ENCODE assay signal across 25 cellular contexts in genomic region chr10:133294189-133294588, GRCh38. TPM values are rescaled to one million over a fixed set of nuclear protein-coding genes. Genes with fewer than 3 reads are reported as not detected.
A peak's percentile ranks its signal among the peaks of the same experiment; 100 is the strongest.
DNase-seq lines count a peak whose midpoint lies in the region; ATAC-seq, FAIRE-seq and TF ChIP-seq lines count a peak whose summit lies in the region.
"Had no signal": no experiment of that assay in that cellular context is flagged by ENCODE, and none has a peak within 500 bp of the region (broad histone marks: within the 10 kb centered on the region; RNA-seq: fewer than 3 reads in every experiment).

No MANE protein-coding gene starts in this region.

- H3K4me1 ChIP-seq in right lobe of liver (no peaks in the 10 kb centered on the region), HepG2 (ENCODE audit: insufficient read depth, low read length) (no peaks in the 10 kb centered on the region), upper lobe of right lung (no peaks in the 10 kb centered on the region)
- H3K4me1 ChIP-seq: transverse colon had no signal

- TF ChIP-seq RAD21 in HepG2 (CRISPR knock-in tag; IDR thresholded peaks at IDR 0.05) = no peak

- H3K36me3 ChIP-seq in right lobe of liver (peaks cover 6 to 84% (median 46%) of the 10 kb centered on the region in 4 donors), HepG2 (replicated peaks in 1 of 2; ENCODE audit: control insufficient read depth in 1 of 2, insufficient read depth in 2 of 2, low read length in 2 of 2) (peaks cover 36 to 62% of the 10 kb centered on the region in 2 experiments), upper lobe of right lung (peaks cover 86% of the 10 kb centered on the region)

- POLR2A ChIA-PET in HepG2 (lab: Yijun Ruan, JAX) = no interaction called here

- FAIRE-seq in HepG2 (lab: Jason Lieb, UNC) = no peak
- FAIRE-seq: A549, astrocyte, G401.6 had no signal

- no peak overlapping the region for H2AFZ ChIP-seq in HepG2 (ENCODE audit: low read length)

- ATAC-seq in right lobe of liver (peak in 1 of 4 donors; percentile 56), HepG2 (no peak), left colon (peak; percentile 6), upper lobe of right lung (peak; percentile 61)
- ATAC-seq: activated CD8-positive, alpha-beta T cell treated with anti-CD3 and anti-CD28 coated beads, Interleukin-2, amount 10 ng/mL, durations not matched to agents 7 days and 5 days; effector memory CD8-positive, alpha-beta T cell; WTC11 had no signal

- TF ChIP-seq EP300 in HepG2 (IDR thresholded peaks at IDR 0.05; ENCODE audit: low read depth in 2 of 2, low read length in 2 of 2) = no peak
- no peak for TF ChIP-seq EP300 in HepG2 (CRISPR knock-in tag; IDR thresholded peaks at IDR 0.05; ENCODE audit: borderline replicate concordance)

- no peak overlapping the region for H3K9ac ChIP-seq in HepG2 (ENCODE audit: insufficient read depth, low read depth, low read length)

- 63% methylated on average over 7 of the region's 15 CpGs for WGBS in right lobe of liver (ENCODE audit: insufficient coverage, low coverage, low lambda C conversion rate, missing lambda C conversion rate)
- WGBS in HepG2 (ENCODE audit: low lambda C conversion rate) = 97% methylated on average over 9 of the region's 15 CpGs

- H3K4me3 ChIP-seq in right lobe of liver = no peak overlapping the region
- H3K4me3 ChIP-seq in HepG2 (replicated peaks in 1 of 3; ENCODE audit: insufficient read depth in 1 of 3, low read depth in 2 of 3, low read length in 3 of 3) = no peak overlapping the region
- no peak overlapping the region for H3K4me3 ChIP-seq in upper lobe of right lung
- H3K4me3 ChIP-seq: A549, heart right ventricle, SJSA1, transverse colon had no signal

- TF ChIP-seq CTCF in right lobe of liver (IDR thresholded peaks at IDR 0.05) = no peak
- no peak for TF ChIP-seq CTCF in HepG2 (CRISPR knock-in tag; IDR thresholded peaks at IDR 0.05)
- no peak for TF ChIP-seq CTCF in upper lobe of right lung (IDR thresholded peaks at IDR 0.05)

- no peaks in the 10 kb centered on the region for H3K9me3 ChIP-seq in right lobe of liver
- H3K9me3 ChIP-seq in HepG2 (ENCODE audit: low read length) = no peaks in the 10 kb centered on the region
- no peaks in the 10 kb centered on the region for H3K9me3 ChIP-seq in upper lobe of right lung
- H3K9me3 ChIP-seq: A549, heart right ventricle, SJSA1, transverse colon had no signal

- no peak overlapping the region for H3K4me2 ChIP-seq in HepG2 (ENCODE audit: low read depth, low read length)
- H3K4me2 ChIP-seq: A549 had no signal

- H3K27ac ChIP-seq in right lobe of liver = no peak overlapping the region
- H3K27ac ChIP-seq in HepG2 (ENCODE audit: extremely low read length, insufficient read depth, low read length) = no peak overlapping the region
- no peak overlapping the region for H3K27ac ChIP-seq in upper lobe of right lung
- H3K27ac ChIP-seq: A549, C4-2B, SJSA1, transverse colon had no signal

- CTCF ChIA-PET in HepG2 (lab: Yijun Ruan, JAX; ENCODE audit: low intra/inter-chr PET ratio, low total read pairs) = no interaction called here

- H4K20me1 ChIP-seq in HepG2 (ENCODE audit: insufficient read depth, low read length) = no peaks in the 10 kb centered on the region

- peak; percentile 18 for TF ChIP-seq POLR2A in right lobe of liver (IDR thresholded peaks at IDR 0.05)
- no peak for TF ChIP-seq POLR2A in HepG2 (IDR thresholded peaks at IDR 0.05; ENCODE audit: insufficient read depth in 1 of 2, low read depth in 2 of 2, low read length in 2 of 2)

- in situ Hi-C loops in HepG2 (cut with HindIII; ENCODE audit: extremely low pct_ligation_motif_present, low pct_unique_long_range_greater_than_20kb) = no loop called here

- intact Hi-C loops in right lobe of liver (cut with DNase I) = no loop called here
- intact Hi-C loops in HepG2 (cut with micrococcal nuclease; ENCODE audit: unreplicated experiment) = no loop called here
- intact Hi-C loops in left colon (cut with DNase I, micrococcal nuclease) = no loop called here
- intact Hi-C loops in upper lobe of right lung (cut with DNase I) = no loop called here

- no peaks in the 10 kb centered on the region for H3K27me3 ChIP-seq in right lobe of liver
- H3K27me3 ChIP-seq in HepG2 (ENCODE audit: control insufficient read depth in 1 of 2, insufficient read depth in 2 of 2, low read length in 2 of 2) = no peaks in the 10 kb centered on the region
- no peaks in the 10 kb centered on the region for H3K27me3 ChIP-seq in upper lobe of right lung
- H3K27me3 ChIP-seq: heart right ventricle, SJSA1, transverse colon had no signal

- DNase-seq in right lobe of liver (no peak), HepG2 (ENCODE audit: low spot score) (no peak), left colon (no peak), upper lobe of right lung (no peak), OCI-M2 (lab: John Stamatoyannopoulos, UW; ENCODE audit: unreplicated experiment) (no peak), middle frontal gyrus (ENCODE audit: extremely low spot score, low spot score) (no peak)
- DNase-seq: activated CD8-positive, alpha-beta T cell treated with anti-CD3 and anti-CD28 coated beads, Interleukin-2, amount 10 ng/mL, durations not matched to agents 7 days and 5 days; activated T-cell treated with anti-CD3 and anti-CD28 coated beads, Interleukin-2, amount 50 U/mL, for 48 hours; cerebellar nuclear complex; DMS 273 treated with DMSO at 0.1 percent for 48 hours; effector memory CD8-positive, alpha-beta T cell; heart right ventricle; NCI-H1092; NCI-H524 treated with DMSO at 0.1 percent for 48 hours; stimulated activated naive CD4-positive, alpha-beta T cell; T-helper 2 cell; transverse colon had no signal

- no peaks in the 10 kb centered on the region for H3K79me2 ChIP-seq in HepG2 (ENCODE audit: insufficient read depth, low read length)

- no TSS peak for BruUV-seq in HepG2 (replicated peaks; lab: Mats Ljungman, UMichigan)

RNA-seq across cellular contexts. Expression of gene TUBGCP2, which starts 14.5 kb away (rescaled TPM):
- total RNA-seq in right lobe of liver (10 to 100 TPM; 19.6 to 30.0 (median 25.6) TPM), HepG2 (2016; rRNA removed; fragmentation: Illumina TruSeq; extraction: Trizol) (34.5 and 44.1 TPM in 2 replicates), left colon (10 to 100 TPM; 53.8 to 53.9 TPM), upper lobe of right lung (44.6 TPM)
- total RNA-seq in HepG2 (2016; cell fraction: cytosol; rRNA removed; fragmentation: Illumina TruSeq; extraction: Trizol; ENCODE audit: low read depth) = 7.2 and 8.9 TPM in 2 replicates
- total RNA-seq in HepG2 (2016; cell fraction: insoluble cytoplasmic fraction; rRNA removed; fragmentation: Illumina TruSeq; extraction: Trizol) = 37.9 and 41.1 TPM in 2 replicates
- total RNA-seq in HepG2 (2016; cell fraction: membrane; rRNA removed; fragmentation: Illumina TruSeq; extraction: Trizol) = 17.0 and 24.0 TPM in 2 replicates
- 16.5 and 20.7 TPM in 2 replicates for total RNA-seq in HepG2 (2016; cell fraction: nucleus; rRNA removed; fragmentation: Illumina TruSeq; extraction: Trizol)
- polyA plus RNA-seq in HepG2 (2011; rRNA removed) = 21.3 and 22.6 TPM in 2 replicates
- 14.3 and 19.4 TPM in 2 replicates for polyA plus RNA-seq in HepG2 (2011; cell fraction: cytosol; rRNA removed)
- polyA plus RNA-seq in HepG2 (2011; cell fraction: nucleus; rRNA removed) = 51.6 and 62.8 TPM in 2 replicates
- 17.9 and 24.1 TPM in 2 replicates for polyA plus RNA-seq in HepG2 (2012)
- 4.7 and 4.8 TPM in 2 replicates for polyA plus RNA-seq in HepG2 (2016; cell fraction: cytosol; fragmentation: Illumina TruSeq; extraction: Trizol; ENCODE audit: low read depth)
- polyA plus RNA-seq in HepG2 (2016; cell fraction: insoluble cytoplasmic fraction; fragmentation: Illumina TruSeq; extraction: Trizol; ENCODE audit: low read depth) = 34.0 and 36.8 TPM in 2 replicates
- polyA plus RNA-seq in HepG2 (2016; cell fraction: membrane; fragmentation: Illumina TruSeq; extraction: Trizol; ENCODE audit: low read depth) = 8.5 and 11.7 TPM in 2 replicates
- polyA plus RNA-seq in HepG2 (2016; cell fraction: nucleus; fragmentation: Illumina TruSeq; extraction: Trizol; ENCODE audit: insufficient read depth, low read depth) = 51.1 and 52.9 TPM in 2 replicates
- polyA minus RNA-seq in HepG2 (2011; rRNA and poly(A)+ RNA removed; ENCODE audit: low replicate concordance) = 49.0 and 64.6 TPM in 2 replicates
- polyA minus RNA-seq in HepG2 (2011; cell fraction: cytosol; rRNA and poly(A)+ RNA removed) = 16.4 and 17.1 TPM in 2 replicates
- polyA minus RNA-seq in HepG2 (2011; cell fraction: nucleus; rRNA and poly(A)+ RNA removed) = 29.6 and 40.8 TPM in 2 replicates

RNA-seq across cellular contexts. Expression of gene ZNF511, which starts 14.5 kb away (rescaled TPM):
- 10 to 100 TPM; 17.4 to 30.2 (median 25.9) TPM for total RNA-seq in right lobe of liver
- total RNA-seq in HepG2 (2016; rRNA removed; fragmentation: Illumina TruSeq; extraction: Trizol) = 53.4 and 66.4 TPM in 2 replicates
- 127 and 151 TPM in 2 replicates for total RNA-seq in HepG2 (2016; cell fraction: cytosol; rRNA removed; fragmentation: Illumina TruSeq; extraction: Trizol; ENCODE audit: low read depth)
- 45.9 and 63.3 TPM in 2 replicates for total RNA-seq in HepG2 (2016; cell fraction: insoluble cytoplasmic fraction; rRNA removed; fragmentation: Illumina TruSeq; extraction: Trizol)
- total RNA-seq in HepG2 (2016; cell fraction: membrane; rRNA removed; fragmentation: Illumina TruSeq; extraction: Trizol) = 118 and 128 TPM in 2 replicates
- total RNA-seq in HepG2 (2016; cell fraction: nucleus; rRNA removed; fragmentation: Illumina TruSeq; extraction: Trizol) = 24.0 and 36.2 TPM in 2 replicates
- 35.6 and 37.0 TPM in 2 replicates for polyA plus RNA-seq in HepG2 (2011; rRNA removed)
- polyA plus RNA-seq in HepG2 (2011; cell fraction: cytosol; rRNA removed) = 27.9 and 34.4 TPM in 2 replicates
- polyA plus RNA-seq in HepG2 (2011; cell fraction: nucleus; rRNA removed) = 40.1 and 48.7 TPM in 2 replicates
- polyA plus RNA-seq in HepG2 (2012) = 30.0 and 30.3 TPM in 2 replicates
- 150 and 156 TPM in 2 replicates for polyA plus RNA-seq in HepG2 (2016; cell fraction: cytosol; fragmentation: Illumina TruSeq; extraction: Trizol; ENCODE audit: low read depth)
- polyA plus RNA-seq in HepG2 (2016; cell fraction: insoluble cytoplasmic fraction; fragmentation: Illumina TruSeq; extraction: Trizol; ENCODE audit: low read depth) = 57.9 and 63.8 TPM in 2 replicates
- 121 and 129 TPM in 2 replicates for polyA plus RNA-seq in HepG2 (2016; cell fraction: membrane; fragmentation: Illumina TruSeq; extraction: Trizol; ENCODE audit: low read depth)
- 62.1 and 62.9 TPM in 2 replicates for polyA plus RNA-seq in HepG2 (2016; cell fraction: nucleus; fragmentation: Illumina TruSeq; extraction: Trizol; ENCODE audit: insufficient read depth, low read depth)
- polyA minus RNA-seq in HepG2 (2011; rRNA and poly(A)+ RNA removed; ENCODE audit: low replicate concordance) = 48.5 and 63.6 TPM in 2 replicates
- polyA minus RNA-seq in HepG2 (2011; cell fraction: cytosol; rRNA and poly(A)+ RNA removed) = 11.6 and 21.1 TPM in 2 replicates
- 13.3 and 16.2 TPM in 2 replicates for polyA minus RNA-seq in HepG2 (2011; cell fraction: nucleus; rRNA and poly(A)+ RNA removed)
- 10 to 100 TPM; 41.0 to 42.1 TPM for total RNA-seq in left colon
- total RNA-seq in upper lobe of right lung = 42.8 TPM

RNA-seq across cellular contexts. Expression of gene ADAM8, which starts 17.5 kb away (rescaled TPM):
- 1 to 10 TPM; 2.6 to 8.8 (median 5.2) TPM for total RNA-seq in right lobe of liver
- total RNA-seq in HepG2 (2016; rRNA removed; fragmentation: Illumina TruSeq; extraction: Trizol) = 0.07 and 0.93 TPM in 2 replicates
- not detected in 2 replicates for total RNA-seq in HepG2 (2016; cell fraction: cytosol; rRNA removed; fragmentation: Illumina TruSeq; extraction: Trizol; ENCODE audit: low read depth)
- total RNA-seq in HepG2 (2016; cell fraction: insoluble cytoplasmic fraction; rRNA removed; fragmentation: Illumina TruSeq; extraction: Trizol) = 0.37 TPM in 1 of 2 replicates, not detected in the other
- total RNA-seq in HepG2 (2016; cell fraction: membrane; rRNA removed; fragmentation: Illumina TruSeq; extraction: Trizol) = 0.06 TPM in 1 of 2 replicates, not detected in the other
- total RNA-seq in HepG2 (2016; cell fraction: nucleus; rRNA removed; fragmentation: Illumina TruSeq; extraction: Trizol) = 0.34 and 0.50 TPM in 2 replicates
- polyA plus RNA-seq in HepG2 (2011; rRNA removed) = 0.24 and 0.65 TPM in 2 replicates
- polyA plus RNA-seq in HepG2 (2011; cell fraction: cytosol; rRNA removed) = 0.04 and 0.11 TPM in 2 replicates
- polyA plus RNA-seq in HepG2 (2011; cell fraction: nucleus; rRNA removed) = 4.2 and 6.4 TPM in 2 replicates
- 0.08 and 0.77 TPM in 2 replicates for polyA plus RNA-seq in HepG2 (2012)
- not detected in 2 replicates for polyA plus RNA-seq in HepG2 (2016; cell fraction: cytosol; fragmentation: Illumina TruSeq; extraction: Trizol; ENCODE audit: low read depth)
- polyA plus RNA-seq in HepG2 (2016; cell fraction: insoluble cytoplasmic fraction; fragmentation: Illumina TruSeq; extraction: Trizol; ENCODE audit: low read depth) = not detected in 2 replicates
- 0.06 TPM in 1 of 2 replicates, not detected in the other for polyA plus RNA-seq in HepG2 (2016; cell fraction: membrane; fragmentation: Illumina TruSeq; extraction: Trizol; ENCODE audit: low read depth)
- 0.60 and 0.63 TPM in 2 replicates for polyA plus RNA-seq in HepG2 (2016; cell fraction: nucleus; fragmentation: Illumina TruSeq; extraction: Trizol; ENCODE audit: insufficient read depth, low read depth)
- polyA minus RNA-seq in HepG2 (2011; rRNA and poly(A)+ RNA removed; ENCODE audit: low replicate concordance) = 0.06 and 2.8 TPM in 2 replicates
- polyA minus RNA-seq in HepG2 (2011; cell fraction: cytosol; rRNA and poly(A)+ RNA removed) = not detected in 2 replicates
- 1.6 and 1.7 TPM in 2 replicates for polyA minus RNA-seq in HepG2 (2011; cell fraction: nucleus; rRNA and poly(A)+ RNA removed)
- total RNA-seq in left colon = 1 to 10 TPM; 2.3 to 2.8 TPM
- 20.3 TPM for total RNA-seq in upper lobe of right lung
- total RNA-seq: SJSA1 had no signal

RNA-seq across cellular contexts. Expression of gene CALY, which starts 42.5 kb away (rescaled TPM):
- total RNA-seq in right lobe of liver = not detected
- total RNA-seq in HepG2 (2016; rRNA removed; fragmentation: Illumina TruSeq; extraction: Trizol) = not detected in 2 replicates
- total RNA-seq in HepG2 (2016; cell fraction: cytosol; rRNA removed; fragmentation: Illumina TruSeq; extraction: Trizol; ENCODE audit: low read depth) = not detected in 2 replicates
- not detected in 2 replicates for total RNA-seq in HepG2 (2016; cell fraction: insoluble cytoplasmic fraction; rRNA removed; fragmentation: Illumina TruSeq; extraction: Trizol)
- not detected in 2 replicates for total RNA-seq in HepG2 (2016; cell fraction: membrane; rRNA removed; fragmentation: Illumina TruSeq; extraction: Trizol)
- total RNA-seq in HepG2 (2016; cell fraction: nucleus; rRNA removed; fragmentation: Illumina TruSeq; extraction: Trizol) = not detected in 2 replicates
- polyA plus RNA-seq in HepG2 (2011; rRNA removed) = 0.08 and 0.21 TPM in 2 replicates
- polyA plus RNA-seq in HepG2 (2011; cell fraction: cytosol; rRNA removed) = 0.12 and 0.31 TPM in 2 replicates
- polyA plus RNA-seq in HepG2 (2011; cell fraction: nucleus; rRNA removed) = 0.50 and 0.55 TPM in 2 replicates
- 0.23 and 0.35 TPM in 2 replicates for polyA plus RNA-seq in HepG2 (2012)
- polyA plus RNA-seq in HepG2 (2016; cell fraction: cytosol; fragmentation: Illumina TruSeq; extraction: Trizol; ENCODE audit: low read depth) = not detected in 2 replicates
- not detected in 2 replicates for polyA plus RNA-seq in HepG2 (2016; cell fraction: insoluble cytoplasmic fraction; fragmentation: Illumina TruSeq; extraction: Trizol; ENCODE audit: low read depth)
- not detected in 2 replicates for polyA plus RNA-seq in HepG2 (2016; cell fraction: membrane; fragmentation: Illumina TruSeq; extraction: Trizol; ENCODE audit: low read depth)
- polyA plus RNA-seq in HepG2 (2016; cell fraction: nucleus; fragmentation: Illumina TruSeq; extraction: Trizol; ENCODE audit: insufficient read depth, low read depth) = not detected in 2 replicates
- polyA minus RNA-seq in HepG2 (2011; rRNA and poly(A)+ RNA removed; ENCODE audit: low replicate concordance) = 0.12 TPM in 1 of 2 replicates, not detected in the other
- not detected in 2 replicates for polyA minus RNA-seq in HepG2 (2011; cell fraction: cytosol; rRNA and poly(A)+ RNA removed)
- not detected in 2 replicates for polyA minus RNA-seq in HepG2 (2011; cell fraction: nucleus; rRNA and poly(A)+ RNA removed)
- total RNA-seq in left colon = 1 to 10 TPM in 1 of 2 donors, under 1 TPM in 1; 0.43 to 1.6 TPM
- not detected for total RNA-seq in upper lobe of right lung
- total RNA-seq: activated CD8-positive, alpha-beta T cell treated with anti-CD3 and anti-CD28 coated beads, Interleukin-2, amount 10 ng/mL, durations not matched to agents 7 days and 5 days; mesenteric fat pad; renal cortical epithelial cell; SJSA1 had no signal

RNA-seq across cellular contexts. Expression of gene PRAP1, which starts 53.0 kb away (rescaled TPM):
- 100 to 1,000 TPM; 177 to 522 (median 298) TPM for total RNA-seq in right lobe of liver
- 22.4 and 48.2 TPM in 2 replicates for total RNA-seq in HepG2 (2016; rRNA removed; fragmentation: Illumina TruSeq; extraction: Trizol)
- 14.5 and 19.5 TPM in 2 replicates for total RNA-seq in HepG2 (2016; cell fraction: cytosol; rRNA removed; fragmentation: Illumina TruSeq; extraction: Trizol; ENCODE audit: low read depth)
- 19.1 and 44.0 TPM in 2 replicates for total RNA-seq in HepG2 (2016; cell fraction: insoluble cytoplasmic fraction; rRNA removed; fragmentation: Illumina TruSeq; extraction: Trizol)
- total RNA-seq in HepG2 (2016; cell fraction: membrane; rRNA removed; fragmentation: Illumina TruSeq; extraction: Trizol) = 12.8 and 15.9 TPM in 2 replicates
- total RNA-seq in HepG2 (2016; cell fraction: nucleus; rRNA removed; fragmentation: Illumina TruSeq; extraction: Trizol) = 39.5 and 48.3 TPM in 2 replicates
- polyA plus RNA-seq in HepG2 (2011; rRNA removed) = 20.8 and 26.7 TPM in 2 replicates
- polyA plus RNA-seq in HepG2 (2011; cell fraction: cytosol; rRNA removed) = 32.8 and 46.2 TPM in 2 replicates
- polyA plus RNA-seq in HepG2 (2011; cell fraction: nucleus; rRNA removed) = 13.6 and 16.7 TPM in 2 replicates
- polyA plus RNA-seq in HepG2 (2012) = 18.3 and 22.2 TPM in 2 replicates
- 25.2 and 25.3 TPM in 2 replicates for polyA plus RNA-seq in HepG2 (2016; cell fraction: cytosol; fragmentation: Illumina TruSeq; extraction: Trizol; ENCODE audit: low read depth)
- polyA plus RNA-seq in HepG2 (2016; cell fraction: insoluble cytoplasmic fraction; fragmentation: Illumina TruSeq; extraction: Trizol; ENCODE audit: low read depth) = 31.2 and 35.2 TPM in 2 replicates
- polyA plus RNA-seq in HepG2 (2016; cell fraction: membrane; fragmentation: Illumina TruSeq; extraction: Trizol; ENCODE audit: low read depth) = 21.3 and 23.0 TPM in 2 replicates
- polyA plus RNA-seq in HepG2 (2016; cell fraction: nucleus; fragmentation: Illumina TruSeq; extraction: Trizol; ENCODE audit: insufficient read depth, low read depth) = 99.8 and 108 TPM in 2 replicates
- polyA minus RNA-seq in HepG2 (2011; rRNA and poly(A)+ RNA removed; ENCODE audit: low replicate concordance) = 11.2 TPM in 1 of 2 replicates, not detected in the other
- polyA minus RNA-seq in HepG2 (2011; cell fraction: cytosol; rRNA and poly(A)+ RNA removed) = 7.7 and 10.1 TPM in 2 replicates
- polyA minus RNA-seq in HepG2 (2011; cell fraction: nucleus; rRNA and poly(A)+ RNA removed) = 2.6 and 4.7 TPM in 2 replicates
- total RNA-seq in left colon = 100 to 1,000 TPM in 1 of 2 donors, 10 to 100 TPM in 1; 48.3 to 244 TPM
- total RNA-seq in upper lobe of right lung = not detected
- total RNA-seq: activated CD8-positive, alpha-beta T cell treated with anti-CD3 and anti-CD28 coated beads, Interleukin-2, amount 10 ng/mL, durations not matched to agents 7 days and 5 days; astrocyte; heart right ventricle; renal cortical epithelial cell; SJSA1 had no signal
- polyA plus RNA-seq: heart right ventricle had no signal
